ENCODE assay signal across 20 cellular contexts in genomic region chr10:61787170-61787569, GRCh38.
DNase-seq lines count a peak whose midpoint lies in the region; ATAC-seq, FAIRE-seq and TF ChIP-seq lines count a peak whose summit lies in the region.
"Had no signal": no experiment of that assay in that cellular context is flagged by ENCODE, and none has a peak within 500 bp of the region (broad histone marks: within the 10 kb centered on the region; RNA-seq: fewer than 3 reads in every experiment).

No MANE protein-coding gene starts in this region.

- POLR2A ChIA-PET in GM10248 (lab: Yijun Ruan, JAX) = no interaction called here

- peak overlapping the region; percentile 69 for H3K4me2 ChIP-seq in astrocyte (ENCODE audit: low read length)
- H3K4me2 ChIP-seq in keratinocyte (ENCODE audit: control insufficient read depth, extremely low read depth, insufficient read depth, low read depth, low read length) = peak overlapping the region; percentile 55

- no peaks in the 10 kb centered on the region for H3K9me3 ChIP-seq in astrocyte (ENCODE audit: insufficient read depth, low read depth, low read length)
- H3K9me3 ChIP-seq in keratinocyte (ENCODE audit: control insufficient read depth, low read depth, low read length) = no peaks in the 10 kb centered on the region
- no peaks in the 10 kb centered on the region for H3K9me3 ChIP-seq in thoracic aorta
- H3K9me3 ChIP-seq: BLaER1 treated with 17β-estradiol and CSF1 and Interleukin-3, amounts not matched to agents 10 nM and 100 nM; mucosa of descending colon had no signal

- H4K20me1 ChIP-seq in astrocyte (ENCODE audit: insufficient read depth, low read length) (no peaks in the 10 kb centered on the region), keratinocyte (ENCODE audit: control insufficient read depth, extremely low read depth, insufficient read depth, low read length) (no peaks in the 10 kb centered on the region)
- H4K20me1 ChIP-seq: BLaER1 treated with 17β-estradiol and CSF1 and Interleukin-3, amounts not matched to agents 10 nM and 100 nM had no signal

- H3K27me3 Mint-ChIP-seq in T-helper 2 cell treated with Interferon-gamma antibody and Interleukin-4, amounts not matched to agents 5 μg/mL and 100 μg/mL, for 36 hours (ENCODE audit: low read depth) = no peaks in the 10 kb centered on the region
- no peaks in the 10 kb centered on the region for H3K27me3 Mint-ChIP-seq in astrocyte (ENCODE audit: low read depth, unreplicated experiment)
- H3K27me3 Mint-ChIP-seq: type B pancreatic cell had no signal

- FAIRE-seq in astrocyte (lab: Jason Lieb, UNC) = no peak
- peak; percentile 41 for FAIRE-seq in keratinocyte (lab: Jason Lieb, UNC)

- peak overlapping the region; percentile 22 for H3K4me3 Mint-ChIP-seq in T-helper 2 cell treated with Interferon-gamma antibody and Interleukin-4, amounts not matched to agents 5 μg/mL and 100 μg/mL, for 36 hours
- H3K4me3 Mint-ChIP-seq in astrocyte (ENCODE audit: unreplicated experiment) = no peak overlapping the region
- H3K4me3 Mint-ChIP-seq: activated CD8-positive, alpha-beta T cell treated with anti-CD3 and anti-CD28 coated beads, Interleukin-2, amount 10 ng/mL, durations not matched to agents 7 days and 5 days; endodermal cell; T-cell; type B pancreatic cell had no signal

- no peak for ATAC-seq in thoracic aorta (ENCODE audit: insufficient number of reproducible peaks, low FRiP score, low read depth)
- ATAC-seq: activated CD8-positive, alpha-beta T cell treated with anti-CD3 and anti-CD28 coated beads, Interleukin-2, amount 10 ng/mL, durations not matched to agents 7 days and 5 days; mucosa of descending colon; T-cell had no signal

- H3K9me3 Mint-ChIP-seq in T-helper 2 cell treated with Interferon-gamma antibody and Interleukin-4, amounts not matched to agents 5 μg/mL and 100 μg/mL, for 36 hours = peaks cover 15% of the 10 kb centered on the region
- no peaks in the 10 kb centered on the region for H3K9me3 Mint-ChIP-seq in astrocyte (ENCODE audit: unreplicated experiment)
- H3K9me3 Mint-ChIP-seq: endodermal cell had no signal

- DNase-seq in T-helper 2 cell treated with Interferon-gamma antibody and Interleukin-4, amounts not matched to agents 5 μg/mL and 100 μg/mL, for 36 hours (ENCODE audit: low spot score) = no peak
- DNase-seq in T-helper 2 cell (no peak), astrocyte (ENCODE audit: low read depth) (no peak), keratinocyte (ENCODE audit: low read depth, low spot score) (no peak), thoracic aorta (ENCODE audit: low spot score) (no peak), GOT3 (lab: John Stamatoyannopoulos, UW) (no peak), G401 (ENCODE audit: low spot score) (no peak), GM10248 (ENCODE audit: extremely low spot score) (no peak)
- DNase-seq: 8988T; activated CD8-positive, alpha-beta T cell treated with anti-CD3 and anti-CD28 coated beads, Interleukin-2, amount 10 ng/mL, durations not matched to agents 7 days and 5 days; cerebellar nuclear complex; endodermal cell; Kasumi-1; NCI-H1436 treated with DMSO at 0.1 percent for 48 hours; NCI-H2227 treated with DMSO at 0.1 percent for 48 hours; nucleus accumbens; T-cell had no signal

- peaks cover 4% of the 10 kb centered on the region for H3K36me3 Mint-ChIP-seq in T-helper 2 cell treated with Interferon-gamma antibody and Interleukin-4, amounts not matched to agents 5 μg/mL and 100 μg/mL, for 36 hours (ENCODE audit: low read depth)
- H3K36me3 Mint-ChIP-seq in astrocyte (ENCODE audit: low read depth, unreplicated experiment) = no peaks in the 10 kb centered on the region
- H3K36me3 Mint-ChIP-seq: T-cell, type B pancreatic cell had no signal

- TF ChIP-seq CTCF in astrocyte (IDR thresholded peaks at IDR 0.05; ENCODE audit: insufficient read depth, low read depth, low read length) (no peak), keratinocyte (optimal IDR thresholded peaks at IDR 0.05 in 1 of 3, IDR thresholded peaks at IDR 0.05 in 1 of 3, conservative IDR thresholded peaks at IDR 0.05 in 1 of 3; ENCODE audit: extremely low read depth in 1 of 3, insufficient read depth in 2 of 3, low read length in 3 of 3) (no peak), thoracic aorta (IDR thresholded peaks at IDR 0.05) (no peak), GM10248 (IDR thresholded peaks at IDR 0.05; ENCODE audit: control extremely low read depth, extremely low read depth, low read depth, missing control alignments) (no peak)

- CTCF ChIA-PET in GM10248 (lab: Yijun Ruan, JAX) = interaction anchor here (1.5 to 1.6 kb wide), 2 partner anchors 16 to 35 kb away, joined by 3 to 4 read pairs; no protein-coding TSS in a partner anchor

- no peaks in the 10 kb centered on the region for H3K79me2 ChIP-seq in astrocyte (ENCODE audit: insufficient read depth, low read length)
- no peaks in the 10 kb centered on the region for H3K79me2 ChIP-seq in keratinocyte (ENCODE audit: control insufficient read depth, insufficient read depth, low read length)

- H3K27me3 ChIP-seq in astrocyte (ENCODE audit: insufficient read depth, low read length) (no peaks in the 10 kb centered on the region), keratinocyte (ENCODE audit: control insufficient read depth, extremely low read depth, insufficient read depth, low read length) (no peaks in the 10 kb centered on the region), thoracic aorta (replicated peaks; ENCODE audit: insufficient read depth) (no peaks in the 10 kb centered on the region)
- H3K27me3 ChIP-seq: BLaER1 treated with 17β-estradiol and CSF1 and Interleukin-3, amounts not matched to agents 10 nM and 100 nM had no signal

- dilution Hi-C loops in keratinocyte (cut with MboI; ENCODE audit: extremely low pct_ligation_motif_present, low sequenced_read_pairs) = no loop called here

- no peaks in the 10 kb centered on the region for H3K9me1 ChIP-seq in keratinocyte (ENCODE audit: control insufficient read depth, extremely low read depth, insufficient read depth, low read length)

- peaks cover 54% of the 10 kb centered on the region for H3K4me1 Mint-ChIP-seq in T-helper 2 cell treated with Interferon-gamma antibody and Interleukin-4, amounts not matched to agents 5 μg/mL and 100 μg/mL, for 36 hours (ENCODE audit: low read depth)
- H3K4me1 Mint-ChIP-seq in astrocyte (ENCODE audit: low read depth, unreplicated experiment) = peaks cover 29% of the 10 kb centered on the region

- H3K27ac Mint-ChIP-seq in T-helper 2 cell treated with Interferon-gamma antibody and Interleukin-4, amounts not matched to agents 5 μg/mL and 100 μg/mL, for 36 hours = no peak overlapping the region
- peak overlapping the region; percentile 78 for H3K27ac Mint-ChIP-seq in astrocyte (ENCODE audit: unreplicated experiment)
- H3K27ac Mint-ChIP-seq: activated CD8-positive, alpha-beta T cell treated with anti-CD3 and anti-CD28 coated beads, Interleukin-2, amount 10 ng/mL, durations not matched to agents 7 days and 5 days; endodermal cell; T-cell; type B pancreatic cell had no signal

- H3K4me3 ChIP-seq in astrocyte (ENCODE audit: insufficient read depth, low read depth, low read length) = peak overlapping the region; percentile 20
- no peak overlapping the region for H3K4me3 ChIP-seq in keratinocyte (ENCODE audit: control insufficient read depth in 2 of 3, extremely low read depth in 1 of 3, insufficient read depth in 2 of 3, low read depth in 1 of 3, low read length in 3 of 3)
- H3K4me3 ChIP-seq in thoracic aorta = peak overlapping the region; percentile 60
- H3K4me3 ChIP-seq: BLaER1 treated with 17β-estradiol and CSF1 and Interleukin-3, amounts not matched to agents 10 nM and 100 nM; mucosa of descending colon had no signal

- in situ Hi-C loops in G401 (cut with HindIII; ENCODE audit: low sequenced_read_pairs) = no loop called here

- H3K4me1 ChIP-seq in astrocyte (ENCODE audit: insufficient read depth, low read length) = peaks cover 18% of the 10 kb centered on the region
- peaks cover 26% of the 10 kb centered on the region for H3K4me1 ChIP-seq in keratinocyte (ENCODE audit: control insufficient read depth, extremely low read depth, insufficient read depth, low read length)
- H3K4me1 ChIP-seq in thoracic aorta (ENCODE audit: control insufficient read depth in 1 of 2, low read depth in 2 of 2) = peaks cover 7 to 35% of the 10 kb centered on the region in 2 donors

- peak overlapping the region; percentile 54 for H3K9ac ChIP-seq in astrocyte (ENCODE audit: low read length)
- H3K9ac ChIP-seq in keratinocyte (ENCODE audit: control insufficient read depth, extremely low read depth, insufficient read depth, low read length) = no peak overlapping the region
- H3K9ac ChIP-seq: BLaER1 treated with 17β-estradiol and CSF1 and Interleukin-3, amounts not matched to agents 10 nM and 100 nM had no signal

- H3K36me3 ChIP-seq in astrocyte (ENCODE audit: insufficient read depth, low read length) = no peaks in the 10 kb centered on the region
- H3K36me3 ChIP-seq in keratinocyte (ENCODE audit: control insufficient read depth in 2 of 2, extremely low read depth in 1 of 2, insufficient read depth in 2 of 2, low read length in 2 of 2) = no peaks in the 10 kb centered on the region
- no peaks in the 10 kb centered on the region for H3K36me3 ChIP-seq in thoracic aorta
- H3K36me3 ChIP-seq: BLaER1 treated with 17β-estradiol and CSF1 and Interleukin-3, amounts not matched to agents 10 nM and 100 nM had no signal

- H3K27ac ChIP-seq in astrocyte (ENCODE audit: low read depth, low read length) (peak overlapping the region; percentile 53), keratinocyte (ENCODE audit: control insufficient read depth, insufficient read depth, low read length) (peak overlapping the region; percentile 7), thoracic aorta (peak overlapping the region; percentile 70 to 78)
- H3K27ac ChIP-seq: BLaER1 treated with 17β-estradiol and CSF1 and Interleukin-3, amounts not matched to agents 10 nM and 100 nM had no signal

- no peak overlapping the region for H2AFZ ChIP-seq in astrocyte (ENCODE audit: low read depth, low read length)
- no peak overlapping the region for H2AFZ ChIP-seq in keratinocyte (ENCODE audit: control insufficient read depth, low read length)

Comparison
In these comparisons a context has a peak if more than half of its experiments do, and no peak if none do; other contexts are left out.
1. H3K27ac ChIP-seq: peak in every context shown above with its lines; median percentile 74 in thoracic aorta; 53 in astrocyte; 7 in keratinocyte.
2. H3K4me3 ChIP-seq: peak in astrocyte (single experiment) and thoracic aorta (single experiment); none in keratinocyte (0 of 3).